In genomic region chr4:23888421-23889319, GRCh38 we compare ENCODE assay signal across 9 cellular contexts. TPM values are rescaled to one million over a fixed set of nuclear protein-coding genes. Genes with fewer than 3 reads are reported as not detected.
A peak's percentile ranks its signal among the peaks of the same experiment; 100 is the strongest.
DNase-seq lines count a peak whose midpoint lies in the region; ATAC-seq and TF ChIP-seq lines count a peak whose summit lies in the region.
"Had no signal": no experiment of that assay in that cellular context is flagged by ENCODE, and none has a peak within 500 bp of the region (broad histone marks: within the 10 kb centered on the region; RNA-seq: fewer than 3 reads in every experiment).

No MANE protein-coding gene starts in this region.

- in situ Hi-C loops in transverse colon (cut with MboI; ENCODE audit: low pct_ligation_motif_present in 1 of 4, low pct_unique_long_range_greater_than_20kb in 1 of 4, low sequenced_read_pairs in 3 of 4): no loop called here

- H3K9ac ChIP-seq in colonic mucosa (ENCODE audit: low read depth in 2 of 2, low read length in 2 of 2): peak overlapping the region; percentile 53 to 95

- no peaks in the 10 kb centered on the region for H3K36me3 ChIP-seq in colonic mucosa
- no peaks in the 10 kb centered on the region for H3K36me3 ChIP-seq in lower lobe of right lung
- H3K36me3 ChIP-seq in transverse colon: no peaks in the 10 kb centered on the region

- TF ChIP-seq EP300 in transverse colon (IDR thresholded peaks at IDR 0.05; ENCODE audit: low read depth): no peak

- TF ChIP-seq POLR2A in transverse colon (IDR thresholded peaks at IDR 0.05): peak; percentile 18

- 15% methylated on average over 11 to 25 of the region's 25 CpGs for WGBS in transverse colon (ENCODE audit: low coverage in 1 of 2), 2 donors

- intact Hi-C loops in colonic mucosa (cut with DNase I): no loop called here
- intact Hi-C loops in lower lobe of right lung (cut with DNase I): no loop called here
- intact Hi-C loops in transverse colon (cut with DNase I; ENCODE audit: low total_unique reads): no loop called here

- no peaks in the 10 kb centered on the region for H3K4me1 ChIP-seq in colonic mucosa
- H3K4me1 ChIP-seq in lower lobe of right lung: peaks cover 9% of the 10 kb centered on the region
- H3K4me1 ChIP-seq in transverse colon: peaks cover 0 to 35% (median 21%) of the 10 kb centered on the region in 4 donors

- peak overlapping the region; percentile 69 for H3K27ac ChIP-seq in colonic mucosa
- H3K27ac ChIP-seq in lower lobe of right lung: peak overlapping the region; percentile 66
- H3K27ac ChIP-seq in transverse colon: peak overlapping the region; percentile 82 to 90 (median 88)
- H3K27ac ChIP-seq: C4-2B had no signal

- H3K4me3 ChIP-seq in colonic mucosa (peak overlapping the region; percentile 49), lower lobe of right lung (peak overlapping the region; percentile 56), transverse colon (peak overlapping the region; percentile 34 to 60 (median 50))

- peak; percentile 56 to 61 for ATAC-seq in lower lobe of right lung
- no peak for ATAC-seq in HG03039 (IDR thresholded peaks at IDR 0.05; ENCODE audit: unreplicated experiment)
- ATAC-seq in HG03571 (IDR thresholded peaks at IDR 0.05; ENCODE audit: unreplicated experiment): no peak

- TF ChIP-seq CTCF in colonic mucosa (IDR thresholded peaks at IDR 0.05) (no peak), lower lobe of right lung (IDR thresholded peaks at IDR 0.05) (no peak), transverse colon (IDR thresholded peaks at IDR 0.05) (no peak)

- H3K27me3 ChIP-seq in colonic mucosa: no peaks in the 10 kb centered on the region
- H3K27me3 ChIP-seq in lower lobe of right lung (ENCODE audit: low read depth): no peaks in the 10 kb centered on the region
- H3K27me3 ChIP-seq in transverse colon: no peaks in the 10 kb centered on the region

- DNase-seq in NCI-H2029 treated with DMSO at 0.1 percent for 48 hours (lab: John Stamatoyannopoulos, UW) (peak; percentile 52), NCI-H2029 (lab: John Stamatoyannopoulos, UW) (no peak), colonic mucosa (peak; percentile 60), lower lobe of right lung (no peak), transverse colon (no peak)
- DNase-seq in activated effector memory CD4-positive, alpha-beta T cell treated with Interleukin-2 at 50 U/mL for 16 hours: no peak

- no peaks in the 10 kb centered on the region for H3K9me3 ChIP-seq in colonic mucosa
- no peaks in the 10 kb centered on the region for H3K9me3 ChIP-seq in lower lobe of right lung
- H3K9me3 ChIP-seq in transverse colon: no peaks in the 10 kb centered on the region

RNA-seq across cellular contexts. Expression of gene PPARGC1A, which starts 1.2 kb away (rescaled TPM):
- total RNA-seq in colonic mucosa (10 to 100 TPM; 44.4 to 48.4 TPM), lower lobe of right lung (10.5 TPM), transverse colon (1,000 to 10,000 TPM in 1 of 4 donors, 100 to 1,000 TPM in 1, 10 to 100 TPM in 2; 63.7 to 4,431 (median 108) TPM)

Comparison
In these comparisons a context has a peak if more than half of its experiments do, and no peak if none do; other contexts are left out.
1. DNase-seq: peak in NCI-H2029 treated with DMSO at 0.1 percent for 48 hours (single experiment) and colonic mucosa (single experiment); none in NCI-H2029 (single experiment), lower lobe of right lung (single experiment), transverse colon (single experiment) and activated effector memory CD4-positive, alpha-beta T cell treated with Interleukin-2 at 50 U/mL for 16 hours (single experiment).
2. ATAC-seq: peak in lower lobe of right lung (2 of 2); none in HG03039 (single experiment) and HG03571 (single experiment).
3. Peak in every context shown above with its lines, with median percentiles within 50 percentile points of each other: H3K27ac ChIP-seq and H3K4me3 ChIP-seq.